ENCODE assay signal across 1 cellular context in the genomic region with DNA sequence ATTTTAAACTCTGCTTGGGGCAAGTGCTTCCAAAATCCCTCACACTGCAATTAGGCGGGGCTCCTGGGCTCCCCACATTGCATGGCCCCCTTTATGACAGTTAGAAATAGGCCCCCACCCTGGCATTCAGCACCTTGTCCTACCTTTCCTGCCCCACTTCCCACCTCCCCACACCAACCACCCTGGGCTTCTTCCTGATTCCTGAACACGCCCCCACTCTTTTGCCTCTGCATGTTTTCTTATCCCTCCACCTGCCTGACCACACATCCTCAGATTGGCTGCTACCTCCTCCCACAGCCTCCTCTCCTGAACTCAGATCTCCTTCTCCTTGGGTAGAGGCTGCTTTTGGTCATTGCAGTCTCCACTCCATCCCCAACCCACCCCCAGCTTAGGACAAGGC.
A peak's percentile ranks its signal among the peaks of the same experiment; 100 is the strongest.
TF ChIP-seq lines count a peak whose summit lies in the region.

No MANE protein-coding gene starts in this region.

TF ChIP-seq in K562, 482 proteins besides CTCF, POLR2A, EP300 and RAD21:
- TF ChIP-seq EGR1 (conservative IDR thresholded peaks at IDR 0.05) (0 out of 2 replicates have a peak, but pooled peaks have one; percentile 20), CREM (IDR thresholded peaks at IDR 0.05; ENCODE audit: low read depth) (no peak), ZNF143 (CRISPR knock-in tag; IDR thresholded peaks at IDR 0.05) (0 out of 2 replicates have a peak, but pooled peaks have one; percentile 0)
